ENCODE assay signal across 1 cellular context in the genomic region with DNA sequence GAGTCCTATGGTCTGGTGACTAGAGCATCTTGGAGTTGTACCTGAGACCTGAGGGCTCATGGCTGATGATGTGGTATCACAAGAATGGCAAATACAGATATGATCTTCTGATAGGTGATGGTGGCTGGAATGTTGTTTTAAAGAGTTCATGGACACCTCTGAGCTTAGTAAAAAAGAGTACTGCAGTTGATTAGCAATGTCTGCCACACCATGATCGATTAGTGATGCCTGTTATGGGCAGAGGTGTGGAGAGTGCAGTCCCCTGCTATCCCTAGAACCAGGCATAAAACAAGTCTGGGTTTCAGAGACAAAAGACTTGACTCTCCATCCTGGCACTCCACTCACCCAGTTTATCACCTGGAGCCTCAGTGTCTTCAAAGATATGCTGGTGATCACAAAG.
TF ChIP-seq lines count a peak whose summit lies in the region.

No MANE protein-coding gene starts in this region.

TF ChIP-seq in WTC11, 78 proteins besides CTCF, POLR2A, EP300 and RAD21 (continued from another document):
- TF ChIP-seq, protein P1, sequence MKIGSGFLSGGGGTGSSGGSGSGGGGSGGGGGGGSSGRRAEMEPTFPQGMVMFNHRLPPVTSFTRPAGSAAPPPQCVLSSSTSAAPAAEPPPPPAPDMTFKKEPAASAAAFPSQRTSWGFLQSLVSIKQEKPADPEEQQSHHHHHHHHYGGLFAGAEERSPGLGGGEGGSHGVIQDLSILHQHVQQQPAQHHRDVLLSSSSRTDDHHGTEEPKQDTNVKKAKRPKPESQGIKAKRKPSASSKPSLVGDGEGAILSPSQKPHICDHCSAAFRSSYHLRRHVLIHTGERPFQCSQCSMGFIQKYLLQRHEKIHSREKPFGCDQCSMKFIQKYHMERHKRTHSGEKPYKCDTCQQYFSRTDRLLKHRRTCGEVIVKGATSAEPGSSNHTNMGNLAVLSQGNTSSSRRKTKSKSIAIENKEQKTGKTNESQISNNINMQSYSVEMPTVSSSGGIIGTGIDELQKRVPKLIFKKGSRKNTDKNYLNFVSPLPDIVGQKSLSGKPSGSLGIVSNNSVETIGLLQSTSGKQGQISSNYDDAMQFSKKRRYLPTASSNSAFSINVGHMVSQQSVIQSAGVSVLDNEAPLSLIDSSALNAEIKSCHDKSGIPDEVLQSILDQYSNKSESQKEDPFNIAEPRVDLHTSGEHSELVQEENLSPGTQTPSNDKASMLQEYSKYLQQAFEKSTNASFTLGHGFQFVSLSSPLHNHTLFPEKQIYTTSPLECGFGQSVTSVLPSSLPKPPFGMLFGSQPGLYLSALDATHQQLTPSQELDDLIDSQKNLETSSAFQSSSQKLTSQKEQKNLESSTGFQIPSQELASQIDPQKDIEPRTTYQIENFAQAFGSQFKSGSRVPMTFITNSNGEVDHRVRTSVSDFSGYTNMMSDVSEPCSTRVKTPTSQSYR (CRISPR knock-in tag; IDR thresholded peaks at IDR 0.05): no peak
